ENCODE assay signal across 22 cellular contexts in the genomic region with DNA sequence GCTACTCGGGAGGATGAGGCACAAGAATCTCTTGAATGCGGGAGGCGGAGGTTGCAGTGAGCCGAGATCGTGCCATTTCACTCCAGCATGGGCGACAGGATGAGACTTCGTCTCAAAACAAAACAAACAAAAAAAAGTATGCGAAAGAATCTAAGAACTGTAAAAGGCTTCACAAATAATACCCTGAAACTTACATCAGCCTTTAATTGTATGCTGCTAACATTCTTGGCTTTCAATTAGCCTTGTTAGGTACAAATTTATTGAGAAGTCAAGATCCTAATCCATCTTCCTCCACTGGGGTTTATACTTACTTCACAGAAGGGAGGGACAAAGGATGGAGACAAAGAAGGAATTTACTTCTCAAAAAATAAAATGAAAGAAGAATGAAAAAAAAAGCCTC.
DNase-seq lines count a peak whose midpoint lies in the region; ATAC-seq, FAIRE-seq and TF ChIP-seq lines count a peak whose summit lies in the region.
"Had no signal": no experiment of that assay in that cellular context is flagged by ENCODE, and none has a peak within 500 bp of the region (broad histone marks: within the 10 kb centered on the region; RNA-seq: fewer than 3 reads in every experiment).

No MANE protein-coding gene starts in this region.

- H3K4me3 Mint-ChIP-seq in nephron progenitor cell, result no peak overlapping the region
- no peak overlapping the region for H3K4me3 Mint-ChIP-seq in activated CD8-positive, alpha-beta T cell treated with anti-CD3 and anti-CD28 coated beads for 36 hours
- H3K4me3 Mint-ChIP-seq: B cell; CD4-positive, alpha-beta T cell; CD8-positive, alpha-beta T cell had no signal

- peak overlapping the region; percentile 31 for H3K27ac Mint-ChIP-seq in nephron progenitor cell
- H3K27ac Mint-ChIP-seq in activated CD8-positive, alpha-beta T cell treated with anti-CD3 and anti-CD28 coated beads for 36 hours, result no peak overlapping the region
- peak overlapping the region in 1 of 2 donors; percentile 46 for H3K27ac Mint-ChIP-seq in activated naive CD4-positive, alpha-beta T cell treated with anti-CD3 and anti-CD28 coated beads, Interleukin-2, amount 50 U/mL, for 72 hours
- H3K27ac Mint-ChIP-seq: B cell had no signal

- CTCF ChIA-PET in activated CD8-positive, alpha-beta T cell treated with anti-CD3 and anti-CD28 coated beads for 36 hours (lab: Charles Lee), result no interaction called here

- no peaks in the 10 kb centered on the region for H3K36me3 ChIP-seq in SJSA1
- H3K36me3 ChIP-seq: BLaER1 treated with 17β-estradiol and CSF1 and Interleukin-3, amounts not matched to agents 10 nM and 100 nM had no signal

- peak overlapping the region; percentile 75 for H3K27ac ChIP-seq in SJSA1
- H3K27ac ChIP-seq: 22Rv1; A549; BLaER1 treated with 17β-estradiol and CSF1 and Interleukin-3, amounts not matched to agents 10 nM and 100 nM; C4-2B had no signal

- H3K4me3 ChIP-seq in SJSA1, result no peak overlapping the region
- H3K4me3 ChIP-seq: A549; BLaER1 treated with 17β-estradiol and CSF1 and Interleukin-3, amounts not matched to agents 10 nM and 100 nM; GM12878 had no signal

- H3K4me1 ChIP-seq in SJSA1 (replicated peaks), result peaks cover 55% of the 10 kb centered on the region

- no peaks in the 10 kb centered on the region for H3K27me3 ChIP-seq in SJSA1 (replicated peaks)
- H3K27me3 ChIP-seq: BLaER1 treated with 17β-estradiol and CSF1 and Interleukin-3, amounts not matched to agents 10 nM and 100 nM had no signal

- no peak for DNase-seq in SJSA1 (ENCODE audit: low read depth in 1 of 2, low spot score in 2 of 2)
- DNase-seq in nephron progenitor cell, result no peak
- DNase-seq in Right ventricle myocardium inferior (ENCODE audit: missing footprints), result no peak
- no peak for DNase-seq in activated CD8-positive, alpha-beta T cell treated with anti-CD3 and anti-CD28 coated beads for 36 hours
- DNase-seq in activated naive CD4-positive, alpha-beta T cell treated with anti-CD3 and anti-CD28 coated beads, Interleukin-2, amount 50 U/mL, for 72 hours (ENCODE audit: low spot score in 2 of 2), result no peak
- DNase-seq: AML-193; Caco-2; Calu3; CD4-positive, alpha-beta T cell; CD8-positive, alpha-beta T cell; DMS79 treated with DMSO at 0.1 percent for 48 hours; GDM1 had no signal

- H3K36me3 Mint-ChIP-seq in nephron progenitor cell (ENCODE audit: low read depth), result peaks cover 3% of the 10 kb centered on the region
- H3K36me3 Mint-ChIP-seq in activated CD8-positive, alpha-beta T cell treated with anti-CD3 and anti-CD28 coated beads for 36 hours (ENCODE audit: low read depth), result peaks cover 20% of the 10 kb centered on the region
- H3K36me3 Mint-ChIP-seq in activated naive CD4-positive, alpha-beta T cell treated with anti-CD3 and anti-CD28 coated beads, Interleukin-2, amount 50 U/mL, for 72 hours, result no peaks in the 10 kb centered on the region

- intact Hi-C loops in Right ventricle myocardium inferior (cut with DNase I), result no loop called here
- intact Hi-C loops in activated CD8-positive, alpha-beta T cell treated with anti-CD3 and anti-CD28 coated beads for 36 hours (cut with micrococcal nuclease), result no loop called here

- POLR2A ChIA-PET in activated CD8-positive, alpha-beta T cell treated with anti-CD3 and anti-CD28 coated beads for 36 hours (lab: Charles Lee), result no interaction called here

- no peaks in the 10 kb centered on the region for H3K9me3 Mint-ChIP-seq in nephron progenitor cell
- H3K9me3 Mint-ChIP-seq in activated CD8-positive, alpha-beta T cell treated with anti-CD3 and anti-CD28 coated beads for 36 hours, result no peaks in the 10 kb centered on the region
- H3K9me3 Mint-ChIP-seq in activated naive CD4-positive, alpha-beta T cell treated with anti-CD3 and anti-CD28 coated beads, Interleukin-2, amount 50 U/mL, for 72 hours, result no peaks in the 10 kb centered on the region
- H3K9me3 Mint-ChIP-seq: CD4-positive, alpha-beta T cell; CD8-positive, alpha-beta T cell had no signal

- H3K9me3 ChIP-seq in SJSA1 (replicated peaks), result no peaks in the 10 kb centered on the region
- H3K9me3 ChIP-seq: A549; BLaER1 treated with 17β-estradiol and CSF1 and Interleukin-3, amounts not matched to agents 10 nM and 100 nM; Caco-2 had no signal

- peaks cover 73% of the 10 kb centered on the region for H3K4me1 Mint-ChIP-seq in nephron progenitor cell
- peaks cover 31% of the 10 kb centered on the region for H3K4me1 Mint-ChIP-seq in activated CD8-positive, alpha-beta T cell treated with anti-CD3 and anti-CD28 coated beads for 36 hours (ENCODE audit: low read depth)
- H3K4me1 Mint-ChIP-seq: B cell had no signal

- ATAC-seq in Right ventricle myocardium inferior, result no peak
- ATAC-seq in activated CD8-positive, alpha-beta T cell treated with anti-CD3 and anti-CD28 coated beads for 36 hours, result no peak
- no peak for ATAC-seq in activated naive CD4-positive, alpha-beta T cell treated with anti-CD3 and anti-CD28 coated beads, Interleukin-2, amount 50 U/mL, for 72 hours
- ATAC-seq: A549; CD8-positive, alpha-beta T cell; GM12878 had no signal

- TF ChIP-seq CTCF in nephron progenitor cell (IDR thresholded peaks at IDR 0.05), result no peak
- no peak for TF ChIP-seq CTCF in activated CD8-positive, alpha-beta T cell treated with anti-CD3 and anti-CD28 coated beads for 36 hours (IDR thresholded peaks at IDR 0.05)

- peaks cover 2% of the 10 kb centered on the region for H3K27me3 Mint-ChIP-seq in nephron progenitor cell (ENCODE audit: low read depth, poor library complexity)
- H3K27me3 Mint-ChIP-seq in activated CD8-positive, alpha-beta T cell treated with anti-CD3 and anti-CD28 coated beads for 36 hours, result no peaks in the 10 kb centered on the region
- H3K27me3 Mint-ChIP-seq: CD4-positive, alpha-beta T cell had no signal

- FAIRE-seq in G401.6 (lab: Jason Lieb, UNC), result peak; percentile 92
- FAIRE-seq: D721Med, GM12878, GM12892, GM18507 had no signal
